8 cellular contexts compared by ENCODE assay signal in the genomic region with DNA sequence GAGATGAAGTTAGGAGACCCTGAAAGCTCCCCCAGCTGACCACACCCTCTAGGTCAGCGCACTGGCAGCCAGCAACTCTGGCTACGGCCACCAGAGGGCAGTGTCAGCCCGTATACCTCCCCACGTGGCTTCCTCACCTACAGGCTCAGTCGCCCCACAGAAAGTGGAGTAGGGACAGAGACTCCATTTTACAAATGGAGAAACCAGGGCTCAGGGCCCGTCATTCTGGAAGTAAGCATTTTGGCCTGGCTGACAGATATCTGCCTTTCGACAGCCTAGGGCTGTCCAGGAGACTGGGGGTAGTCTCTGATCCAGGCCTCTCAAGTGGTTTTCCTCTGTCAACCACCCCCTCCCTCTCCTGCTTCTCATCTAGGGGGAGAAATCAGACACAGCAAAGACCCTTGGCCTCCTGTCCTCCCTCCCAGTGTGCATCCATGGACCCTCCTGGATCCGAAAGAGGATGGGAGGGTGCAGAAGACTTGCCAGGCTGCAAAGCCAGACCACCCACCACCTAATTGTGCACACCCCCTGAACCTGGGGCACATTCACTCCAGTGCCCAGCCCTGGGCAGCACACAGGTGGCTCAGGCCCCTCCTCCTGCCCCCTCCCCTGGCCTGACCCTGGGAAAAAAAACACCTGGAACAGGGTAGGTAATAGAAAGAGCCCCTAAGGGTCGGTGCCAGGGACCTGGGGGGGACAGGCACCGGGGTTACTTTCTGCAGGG. TPM values are rescaled to one million over a fixed set of nuclear protein-coding genes. Genes with fewer than 3 reads are reported as not detected.
DNase-seq lines count a peak whose midpoint lies in the region; ATAC-seq and TF ChIP-seq lines count a peak whose summit lies in the region.

No MANE protein-coding gene starts in this region.

- ATAC-seq in HG02763 (IDR thresholded peaks at IDR 0.05; ENCODE audit: unreplicated experiment), result no peak

- peak; percentile 93 for DNase-seq in GM03348 (ENCODE audit: low spot score)
- peak; percentile 80 for DNase-seq in activated CD8-positive, alpha-beta memory T cell treated with anti-CD3 and anti-CD28 coated beads, Interleukin-2, amount 50 U/mL, for 4 hours
- no peak for DNase-seq in epithelial cell of proximal tubule (ENCODE audit: low read depth)
- peak; percentile 89 for DNase-seq in stimulated activated CD8-positive, alpha-beta memory T cell treated with anti-CD3 and anti-CD28 coated beads, Interleukin-4, amount 100 ng/mL, for 48 hours

- H3K9ac ChIP-seq in HUES48 (ENCODE audit: low read depth, low read length) (peak overlapping the region; percentile 58), OCI-LY3 (ENCODE audit: low read length) (peak overlapping the region; percentile 53; the same call in 1 of the 2 replicates), mucosa of stomach (ENCODE audit: low read length) (peak overlapping the region; percentile 47)

- H2AFZ ChIP-seq in OCI-LY3 (ENCODE audit: low read depth, low read length), result peak overlapping the region; percentile 99

- H3K4me1 ChIP-seq in HUES48 (ENCODE audit: control insufficient read depth, insufficient read depth, low read length), result peaks cover 7% of the 10 kb centered on the region
- peaks cover 7% of the 10 kb centered on the region for H3K4me1 ChIP-seq in OCI-LY3 (ENCODE audit: low read length)
- H3K4me1 ChIP-seq in mucosa of stomach (ENCODE audit: control insufficient read depth, insufficient read depth, low read length), result peaks cover 20% of the 10 kb centered on the region

- TF ChIP-seq CTCF in OCI-LY3 (IDR thresholded peaks at IDR 0.05; ENCODE audit: low read depth, low read length), result peak; percentile 92
- peak; percentile 96 for TF ChIP-seq CTCF in epithelial cell of proximal tubule (conservative IDR thresholded peaks at IDR 0.05; ENCODE audit: low read depth, low read length)

- H3K4me2 ChIP-seq in OCI-LY3 (ENCODE audit: low read length), result peak overlapping the region; percentile 59

- no peaks in the 10 kb centered on the region for H4K20me1 ChIP-seq in OCI-LY3 (ENCODE audit: insufficient read depth, low read length)

- H3K27ac ChIP-seq in HUES48 (ENCODE audit: low read depth, low read length) (no peak overlapping the region), OCI-LY3 (ENCODE audit: low read length) (no peak overlapping the region)

- peaks cover 46% of the 10 kb centered on the region for H3K27me3 ChIP-seq in HUES48 (ENCODE audit: control insufficient read depth, insufficient read depth, low read length)
- peaks cover 4% of the 10 kb centered on the region; the same call in 1 of the 2 replicates for H3K27me3 ChIP-seq in OCI-LY3 (ENCODE audit: low read depth, low read length)
- H3K27me3 ChIP-seq in mucosa of stomach (ENCODE audit: control insufficient read depth, insufficient read depth, low read length), result peaks cover 43% of the 10 kb centered on the region

- H3K9me3 ChIP-seq in HUES48 (ENCODE audit: control insufficient read depth, insufficient read depth, low read length) (no peaks in the 10 kb centered on the region), OCI-LY3 (ENCODE audit: insufficient read depth, low read length) (no peaks in the 10 kb centered on the region), mucosa of stomach (ENCODE audit: control insufficient read depth, low read length) (no peaks in the 10 kb centered on the region)

- no peak overlapping the region for H3K4me3 ChIP-seq in HUES48 (ENCODE audit: low read depth, low read length)
- H3K4me3 ChIP-seq in OCI-LY3 (ENCODE audit: low read length), result no peak overlapping the region
- no peak overlapping the region for H3K4me3 ChIP-seq in epithelial cell of proximal tubule (ENCODE audit: low read depth, low read length)
- no peak overlapping the region for H3K4me3 ChIP-seq in mucosa of stomach (ENCODE audit: low read length)

- H3K36me3 ChIP-seq in HUES48 (ENCODE audit: control insufficient read depth, insufficient read depth, low read length) (no peaks in the 10 kb centered on the region), OCI-LY3 (replicated peaks; ENCODE audit: low read depth, low read length) (no peaks in the 10 kb centered on the region), mucosa of stomach (ENCODE audit: control insufficient read depth, insufficient read depth, low read length) (no peaks in the 10 kb centered on the region)

- no peaks in the 10 kb centered on the region for H3K79me2 ChIP-seq in OCI-LY3 (ENCODE audit: low read length)

RNA-seq across cellular contexts. Expression of a gene that starts 3.8 kb away (rescaled TPM):
- 0.06 and 0.14 TPM in 2 replicates for total RNA-seq in epithelial cell of proximal tubule

RNA-seq across cellular contexts. Expression of a gene that starts 26.1 kb away (rescaled TPM):
- total RNA-seq in epithelial cell of proximal tubule, result not detected in 2 replicates

RNA-seq across cellular contexts. Expression of a gene that starts 48.3 kb away (rescaled TPM):
- total RNA-seq in epithelial cell of proximal tubule, result 314 and 425 TPM in 2 replicates

RNA-seq across cellular contexts. Expression of a gene that starts 49.6 kb away (rescaled TPM):
- total RNA-seq in epithelial cell of proximal tubule, result 59.0 and 86.7 TPM in 2 replicates
